ENCODE assay signal across 27 cellular contexts in genomic region chr16:5031601-5032000, GRCh38. TPM values are rescaled to one million over a fixed set of nuclear protein-coding genes. Genes with fewer than 3 reads are reported as not detected.
DNase-seq lines count a peak whose midpoint lies in the region; ATAC-seq and TF ChIP-seq lines count a peak whose summit lies in the region.
"Had no signal": no experiment of that assay in that cellular context is flagged by ENCODE, and none has a peak within 500 bp of the region (broad histone marks: within the 10 kb centered on the region; RNA-seq: fewer than 3 reads in every experiment).

No MANE protein-coding gene starts in this region.

- H3K9me3 Mint-ChIP-seq in activated CD8-positive, alpha-beta T cell treated with anti-CD3 and anti-CD28 coated beads for 36 hours: no peaks in the 10 kb centered on the region
- H3K9me3 Mint-ChIP-seq in activated CD8-positive, alpha-beta T cell treated with anti-CD3 and anti-CD28 coated beads, Interleukin-2, amount 10 ng/mL, durations not matched to agents 7 days and 5 days (ENCODE audit: insufficient read depth): no peaks in the 10 kb centered on the region
- H3K9me3 Mint-ChIP-seq in GM23338 (no peaks in the 10 kb centered on the region), immature natural killer cell (no peaks in the 10 kb centered on the region), osteocyte (ENCODE audit: unreplicated experiment) (no peaks in the 10 kb centered on the region)

- CTCF ChIA-PET in activated CD8-positive, alpha-beta T cell treated with anti-CD3 and anti-CD28 coated beads for 36 hours (lab: Charles Lee): interaction anchor here (1.7 kb wide), 1 partner anchor 60 kb away, joined by 5 read pairs; no protein-coding TSS in a partner anchor
- CTCF ChIA-PET in activated CD8-positive, alpha-beta T cell treated with anti-CD3 and anti-CD28 coated beads, Interleukin-2, amount 10 ng/mL, durations not matched to agents 7 days and 5 days (lab: Charles Lee): no interaction called here

- H2AFZ ChIP-seq in GM23338: no peak overlapping the region
- H2AFZ ChIP-seq in osteoblast (ENCODE audit: low read length): no peak overlapping the region

- H4K20me1 ChIP-seq in GM23338 (replicated peaks; ENCODE audit: insufficient read depth): no peaks in the 10 kb centered on the region
- H4K20me1 ChIP-seq in osteoblast (ENCODE audit: insufficient read depth, low read length): no peaks in the 10 kb centered on the region

- H3F3A ChIP-seq in GM23338 (replicated peaks; ENCODE audit: low read depth): peaks cover 10% of the 10 kb centered on the region

- no peak for TF ChIP-seq CTCF in activated CD8-positive, alpha-beta T cell treated with anti-CD3 and anti-CD28 coated beads for 36 hours (IDR thresholded peaks at IDR 0.05)
- TF ChIP-seq CTCF in GM23338 (conservative IDR thresholded peaks at IDR 0.05; ENCODE audit: low read depth in 2 of 2) (no peak), osteocyte (IDR thresholded peaks at IDR 0.05) (no peak), osteoblast (IDR thresholded peaks at IDR 0.05; ENCODE audit: extremely low read depth, low read depth, low read length) (no peak)

- H3K36me3 ChIP-seq in GM23338 (ENCODE audit: insufficient read depth) (no peaks in the 10 kb centered on the region), osteoblast (ENCODE audit: insufficient read depth, low read length) (no peaks in the 10 kb centered on the region)

- H3K36me3 Mint-ChIP-seq in activated CD8-positive, alpha-beta T cell treated with anti-CD3 and anti-CD28 coated beads for 36 hours (ENCODE audit: low read depth): peaks cover 3% of the 10 kb centered on the region
- no peaks in the 10 kb centered on the region for H3K36me3 Mint-ChIP-seq in activated CD8-positive, alpha-beta T cell treated with anti-CD3 and anti-CD28 coated beads, Interleukin-2, amount 10 ng/mL, durations not matched to agents 7 days and 5 days (ENCODE audit: low read depth)
- H3K36me3 Mint-ChIP-seq in GM23338 (ENCODE audit: low read depth) (no peaks in the 10 kb centered on the region; the same call in 2 of the 3 replicates), immature natural killer cell (peaks cover 0 to 8% (median 4%) of the 10 kb centered on the region in 3 donors), osteocyte (ENCODE audit: unreplicated experiment) (peaks cover 3% of the 10 kb centered on the region)
- H3K36me3 Mint-ChIP-seq: activated CD8-positive, alpha-beta memory T cell treated with anti-CD3 and anti-CD28 coated beads, Interleukin-2, amount 10 ng/mL, durations not matched to agents 7 days and 5 days had no signal

- peaks cover 18% of the 10 kb centered on the region for H3K4me1 Mint-ChIP-seq in activated CD8-positive, alpha-beta T cell treated with anti-CD3 and anti-CD28 coated beads for 36 hours (ENCODE audit: low read depth)
- H3K4me1 Mint-ChIP-seq in activated CD8-positive, alpha-beta T cell treated with anti-CD3 and anti-CD28 coated beads, Interleukin-2, amount 10 ng/mL, durations not matched to agents 7 days and 5 days (ENCODE audit: low read depth): peaks cover 23% of the 10 kb centered on the region
- H3K4me1 Mint-ChIP-seq in GM23338: peaks cover 26% of the 10 kb centered on the region
- peaks cover 16 to 21% of the 10 kb centered on the region in 2 donors for H3K4me1 Mint-ChIP-seq in immature natural killer cell
- H3K4me1 Mint-ChIP-seq in osteocyte (ENCODE audit: unreplicated experiment): peaks cover 17% of the 10 kb centered on the region

- H3K79me2 ChIP-seq in GM23338 (replicated peaks; ENCODE audit: insufficient read depth) (no peaks in the 10 kb centered on the region; the same call in 1 of the 2 replicates), osteoblast (ENCODE audit: insufficient read depth, low read length) (no peaks in the 10 kb centered on the region)

- intact Hi-C loops in activated CD8-positive, alpha-beta T cell treated with anti-CD3 and anti-CD28 coated beads for 36 hours (cut with micrococcal nuclease): no loop called here

- H3K9me3 ChIP-seq in osteoblast (ENCODE audit: low read depth, low read length): no peaks in the 10 kb centered on the region
- H3K9me3 ChIP-seq: left ventricle myocardium inferior, mucosa of descending colon, SK-N-SH, tibial nerve had no signal

- H3K4me1 ChIP-seq in GM23338 (ENCODE audit: insufficient read depth) (peaks cover 24% of the 10 kb centered on the region), osteoblast (ENCODE audit: insufficient read depth, low read length) (peaks cover 21% of the 10 kb centered on the region)

- H3K27me3 ChIP-seq in GM23338 (ENCODE audit: insufficient read depth) (peaks cover 6% of the 10 kb centered on the region), osteoblast (ENCODE audit: insufficient read depth, low read length) (no peaks in the 10 kb centered on the region)
- H3K27me3 ChIP-seq: tibial nerve had no signal

- H3K4me2 ChIP-seq in GM23338 (no peak overlapping the region), osteoblast (ENCODE audit: insufficient read depth, low read length) (no peak overlapping the region)
- H3K4me2 ChIP-seq: SK-N-SH had no signal

- H3K4me3 Mint-ChIP-seq in activated CD8-positive, alpha-beta T cell treated with anti-CD3 and anti-CD28 coated beads for 36 hours: peak overlapping the region; percentile 51
- no peak overlapping the region for H3K4me3 Mint-ChIP-seq in activated CD8-positive, alpha-beta T cell treated with anti-CD3 and anti-CD28 coated beads, Interleukin-2, amount 10 ng/mL, durations not matched to agents 7 days and 5 days
- peak overlapping the region; percentile 83; the same call in 2 of the 3 replicates for H3K4me3 Mint-ChIP-seq in GM23338
- peak overlapping the region in 3 of 5 donors; percentile 42 to 74 (median 58) for H3K4me3 Mint-ChIP-seq in immature natural killer cell
- H3K4me3 Mint-ChIP-seq in osteocyte (ENCODE audit: unreplicated experiment): peak overlapping the region; percentile 32

- no peak for DNase-seq in activated CD8-positive, alpha-beta T cell treated with anti-CD3 and anti-CD28 coated beads for 36 hours
- no peak for DNase-seq in activated CD8-positive, alpha-beta T cell treated with anti-CD3 and anti-CD28 coated beads, Interleukin-2, amount 10 ng/mL, durations not matched to agents 7 days and 5 days
- DNase-seq in GM23338 (ENCODE audit: low spot score) (no peak), immature natural killer cell (no peak), osteocyte (ENCODE audit: extremely low spot score, unreplicated experiment) (no peak), A172 (ENCODE audit: low spot score) (no peak), osteoblast (ENCODE audit: insufficient read length, low spot score, missing footprints) (no peak)
- DNase-seq in activated CD8-positive, alpha-beta memory T cell treated with anti-CD3 and anti-CD28 coated beads, Interleukin-2, amount 50 U/mL, for 4 hours: no peak
- DNase-seq: activated CD4-positive, CD25-positive, alpha-beta regulatory T cell; activated CD8-positive, alpha-beta memory T cell treated with anti-CD3 and anti-CD28 coated beads, Interleukin-2, amount 10 ng/mL, durations not matched to agents 7 days and 5 days; activated effector memory CD4-positive, alpha-beta T cell treated with anti-CD3 and anti-CD28 coated beads, Interleukin-2, amount 50 U/mL, for 16 hours; Kasumi-1; left ventricle myocardium inferior; mucosa of descending colon; NCI-H1694 treated with DMSO at 0.1 percent for 48 hours; NCI-H2171 treated with DMSO at 0.1 percent for 48 hours; NCI-H526; occipital lobe; SK-N-SH; stimulated activated CD4-positive, alpha-beta T cell treated with anti-CD3 and anti-CD28 coated beads, Interleukin-4, amount 100 ng/mL, for 24 hours; stimulated activated naive CD4-positive, alpha-beta T cell treated with Interleukin-2 at 50 U/mL for 16 hours; T-helper 9 cell had no signal

- H3K27ac ChIP-seq in GM23338 (ENCODE audit: low read depth) (no peak overlapping the region), osteoblast (ENCODE audit: low read depth, low read length) (no peak overlapping the region)
- H3K27ac ChIP-seq: left ventricle myocardium inferior, RWPE1, tibial nerve had no signal

- POLR2A ChIA-PET in activated CD8-positive, alpha-beta T cell treated with anti-CD3 and anti-CD28 coated beads for 36 hours (lab: Charles Lee): interaction anchor here (1.1 to 1.3 kb wide), 2 partner anchors 10 to 14 kb away, joined by 3 to 5 read pairs; no protein-coding TSS in a partner anchor
- POLR2A ChIA-PET in activated CD8-positive, alpha-beta T cell treated with anti-CD3 and anti-CD28 coated beads, Interleukin-2, amount 10 ng/mL, durations not matched to agents 7 days and 5 days (lab: Charles Lee): interaction anchor here (0.8 to 3.9 kb wide), 2 partner anchors 40 to 66 kb away, joined by 4 to 18 read pairs; partner anchors contain the start of genes ALG1 and EEF2KMT

- no peak overlapping the region for H3K27ac Mint-ChIP-seq in activated CD8-positive, alpha-beta T cell treated with anti-CD3 and anti-CD28 coated beads for 36 hours
- H3K27ac Mint-ChIP-seq in activated CD8-positive, alpha-beta T cell treated with anti-CD3 and anti-CD28 coated beads, Interleukin-2, amount 10 ng/mL, durations not matched to agents 7 days and 5 days: no peak overlapping the region
- no peak overlapping the region for H3K27ac Mint-ChIP-seq in GM23338
- H3K27ac Mint-ChIP-seq in immature natural killer cell: peak overlapping the region in 1 of 6 donors; percentile 42
- H3K27ac Mint-ChIP-seq in osteocyte (ENCODE audit: unreplicated experiment): peak overlapping the region; percentile 50
- H3K27ac Mint-ChIP-seq: activated CD8-positive, alpha-beta memory T cell treated with anti-CD3 and anti-CD28 coated beads, Interleukin-2, amount 10 ng/mL, durations not matched to agents 7 days and 5 days had no signal

- no peaks in the 10 kb centered on the region for H3K9me2 ChIP-seq in GM23338 (ENCODE audit: insufficient read depth)
- H3K9me2 ChIP-seq: SK-N-SH had no signal

- ATAC-seq in activated CD8-positive, alpha-beta T cell treated with anti-CD3 and anti-CD28 coated beads for 36 hours: no peak
- ATAC-seq in activated CD8-positive, alpha-beta T cell treated with anti-CD3 and anti-CD28 coated beads, Interleukin-2, amount 10 ng/mL, durations not matched to agents 7 days and 5 days: no peak
- ATAC-seq in GM23338: no peak
- ATAC-seq: activated CD8-positive, alpha-beta memory T cell treated with anti-CD3 and anti-CD28 coated beads, Interleukin-2, amount 10 ng/mL, durations not matched to agents 7 days and 5 days; mucosa of descending colon had no signal

- H3K4me3 ChIP-seq in GM23338 (no peak overlapping the region), osteoblast (ENCODE audit: insufficient read depth, low read length) (no peak overlapping the region)
- H3K4me3 ChIP-seq: left ventricle myocardium inferior, mucosa of descending colon, tibial nerve had no signal

- H3K27me3 Mint-ChIP-seq in activated CD8-positive, alpha-beta T cell treated with anti-CD3 and anti-CD28 coated beads for 36 hours: no peaks in the 10 kb centered on the region
- no peaks in the 10 kb centered on the region for H3K27me3 Mint-ChIP-seq in activated CD8-positive, alpha-beta T cell treated with anti-CD3 and anti-CD28 coated beads, Interleukin-2, amount 10 ng/mL, durations not matched to agents 7 days and 5 days (ENCODE audit: low read depth)
- peaks cover 25% of the 10 kb centered on the region for H3K27me3 Mint-ChIP-seq in GM23338 (ENCODE audit: insufficient read depth, low read depth, poor library complexity)
- H3K27me3 Mint-ChIP-seq in immature natural killer cell (ENCODE audit: low read depth in 3 of 3): peaks cover 3 to 8% (median 7%) of the 10 kb centered on the region in 3 donors
- H3K27me3 Mint-ChIP-seq in osteocyte (ENCODE audit: unreplicated experiment): peaks cover under 1% of the 10 kb centered on the region
- H3K27me3 Mint-ChIP-seq: activated CD8-positive, alpha-beta memory T cell treated with anti-CD3 and anti-CD28 coated beads, Interleukin-2, amount 10 ng/mL, durations not matched to agents 7 days and 5 days had no signal

RNA-seq across cellular contexts. Expression of gene NAGPA, which starts 2.1 kb away (rescaled TPM):
- 10 to 100 TPM; 10.1 to 11.3 TPM for total RNA-seq in activated CD8-positive, alpha-beta T cell treated with anti-CD3 and anti-CD28 coated beads for 36 hours
- total RNA-seq in activated CD8-positive, alpha-beta T cell treated with anti-CD3 and anti-CD28 coated beads, Interleukin-2, amount 10 ng/mL, durations not matched to agents 7 days and 5 days: 10 to 100 TPM; 15.6 TPM
- total RNA-seq in GM23338 (2014; rRNA removed; shearing (Covaris generic)): 13.1 and 20.7 TPM in 2 replicates
- 6.3 and 7.5 TPM in 2 replicates for polyA plus RNA-seq in GM23338 (2016; fragmentation: Nextera tagmentation; extraction: Ambion mirVana)
- 10 to 100 TPM; 26.6 to 50.6 (median 37.2) TPM for polyA plus RNA-seq in immature natural killer cell
- 16.8 and 19.9 TPM in 2 replicates for total RNA-seq in osteocyte
- total RNA-seq in A172 (2014; rRNA removed; shearing (Covaris generic)): 30.0 and 43.0 TPM in 2 replicates
- 29.8 and 40.2 TPM in 2 replicates for total RNA-seq in osteoblast

RNA-seq across cellular contexts. Expression of gene C16orf89, which starts 34.2 kb away (rescaled TPM):
- not detected for total RNA-seq in activated CD8-positive, alpha-beta T cell treated with anti-CD3 and anti-CD28 coated beads for 36 hours
- total RNA-seq in activated CD8-positive, alpha-beta T cell treated with anti-CD3 and anti-CD28 coated beads, Interleukin-2, amount 10 ng/mL, durations not matched to agents 7 days and 5 days: not detected
- 2.8 and 4.2 TPM in 2 replicates for total RNA-seq in GM23338 (2014; rRNA removed; shearing (Covaris generic))
- polyA plus RNA-seq in GM23338 (2016; fragmentation: Nextera tagmentation; extraction: Ambion mirVana): 4.4 and 6.5 TPM in 2 replicates
- polyA plus RNA-seq in immature natural killer cell: not detected
- not detected in 2 replicates for total RNA-seq in osteocyte
- total RNA-seq in A172 (2014; rRNA removed; shearing (Covaris generic)): not detected in 2 replicates
- total RNA-seq in osteoblast: 0.59 TPM in 1 of 2 replicates, not detected in the other
- total RNA-seq: A673; activated CD8-positive, alpha-beta memory T cell treated with anti-CD3 and anti-CD28 coated beads, Interleukin-2, amount 10 ng/mL, durations not matched to agents 7 days and 5 days; dermis microvascular lymphatic vessel endothelial cell had no signal
- polyA plus RNA-seq: BJ, SK-N-SH had no signal

RNA-seq across cellular contexts. Expression of gene ALG1, which starts 40.0 kb away (rescaled TPM):
- 10 to 100 TPM; 16.8 to 17.2 TPM for total RNA-seq in activated CD8-positive, alpha-beta T cell treated with anti-CD3 and anti-CD28 coated beads for 36 hours
- total RNA-seq in activated CD8-positive, alpha-beta T cell treated with anti-CD3 and anti-CD28 coated beads, Interleukin-2, amount 10 ng/mL, durations not matched to agents 7 days and 5 days: 10 to 100 TPM; 23.8 to 25.8 TPM
- 30.0 and 36.4 TPM in 2 replicates for total RNA-seq in GM23338 (2014; rRNA removed; shearing (Covaris generic))
- polyA plus RNA-seq in GM23338 (2016; fragmentation: Nextera tagmentation; extraction: Ambion mirVana) (19.2 and 20.2 TPM in 2 replicates), immature natural killer cell (10 to 100 TPM; 29.2 to 47.5 (median 32.8) TPM)
- total RNA-seq in osteocyte (31.6 and 36.5 TPM in 2 replicates), osteoblast (43.3 and 43.4 TPM in 2 replicates)
- 39.2 and 48.8 TPM in 2 replicates for total RNA-seq in A172 (2014; rRNA removed; shearing (Covaris generic))
